ENCODE assay signal across 7 cellular contexts in the genomic region with DNA sequence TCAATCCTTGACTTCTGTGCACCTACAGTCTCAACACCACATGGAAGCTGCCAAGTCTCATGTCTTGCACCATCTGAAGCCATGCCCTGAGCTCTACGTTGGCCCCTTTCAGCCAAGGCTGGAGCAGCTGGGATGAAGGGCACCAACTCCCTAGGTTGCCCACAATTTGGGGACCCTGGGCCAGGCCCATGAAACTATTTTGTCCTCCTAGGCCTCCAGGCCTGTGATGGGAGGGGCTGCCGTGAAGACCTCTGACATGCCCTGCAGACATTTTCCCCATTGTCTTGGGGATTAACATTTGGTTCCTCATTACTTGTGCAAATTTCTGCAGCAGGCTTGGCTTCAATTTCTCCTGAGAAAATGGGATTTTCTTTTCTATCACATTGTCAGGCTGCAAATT.
"Had no signal": no experiment of that assay in that cellular context is flagged by ENCODE, and none has a peak within 500 bp of the region (broad histone marks: within the 10 kb centered on the region; RNA-seq: fewer than 3 reads in every experiment).

No MANE protein-coding gene starts in this region.

- H3K27ac ChIP-seq: GM23248, HL-60 had no signal

- DNase-seq: GM23248, GOT3, H7, KG1 had no signal

- H3K4me3 Mint-ChIP-seq: IgD-negative memory B cell had no signal

- H2AFZ ChIP-seq: GM23248 had no signal

- H3K4me3 ChIP-seq: GM23248, HAP-1 had no signal

- H3K9ac ChIP-seq: GM23248 had no signal

- H3K36me3 ChIP-seq: HAP-1 had no signal

- H3K4me1 Mint-ChIP-seq: IgD-negative memory B cell had no signal

- H3K27ac Mint-ChIP-seq: IgD-negative memory B cell had no signal

- H3K4me1 ChIP-seq: HAP-1 had no signal
